In the genomic region with DNA sequence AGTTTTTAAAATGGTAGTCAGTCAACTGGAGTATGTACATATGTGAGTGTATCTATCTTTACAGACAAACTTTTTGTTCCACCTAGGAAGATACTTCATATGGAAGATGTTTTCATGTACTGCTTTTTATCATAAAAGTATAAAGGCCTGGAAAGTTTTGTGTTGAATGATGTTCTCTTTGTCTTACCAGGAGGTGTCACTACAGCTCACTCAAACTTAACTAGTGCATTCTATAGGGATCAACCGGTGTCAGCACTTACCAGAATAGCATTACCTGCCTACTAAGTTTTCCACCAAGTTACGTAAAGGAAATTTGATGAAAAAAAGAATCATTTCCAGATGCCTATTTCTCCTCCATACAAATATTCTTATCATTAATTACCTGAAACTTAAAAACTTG, we compare ENCODE assay signal across 10 cellular contexts.
A peak's percentile ranks its signal among the peaks of the same experiment; 100 is the strongest.
DNase-seq lines count a peak whose midpoint lies in the region; ATAC-seq and TF ChIP-seq lines count a peak whose summit lies in the region.
"Had no signal": no experiment of that assay in that cellular context is flagged by ENCODE, and none has a peak within 500 bp of the region (broad histone marks: within the 10 kb centered on the region; RNA-seq: fewer than 3 reads in every experiment).

No MANE protein-coding gene starts in this region.

- H3K9ac ChIP-seq in fibroblast of lung (ENCODE audit: insufficient read depth, low read length) = no peak overlapping the region
- H3K9ac ChIP-seq in smooth muscle cell (ENCODE audit: low read depth) = no peak overlapping the region

- H3K79me2 ChIP-seq in fibroblast of lung (ENCODE audit: control insufficient read depth, insufficient read depth, low read length) (no peaks in the 10 kb centered on the region), smooth muscle cell (ENCODE audit: low read depth) (no peaks in the 10 kb centered on the region)

- no TSS peak for BruUV-seq in MCF 10A (replicated peaks; lab: Mats Ljungman, UMichigan)
- BruUV-seq in Panc1 (replicated peaks; lab: Mats Ljungman, UMichigan) = no TSS peak

- in situ Hi-C loops in Panc1 (cut with HindIII; ENCODE audit: low pct_unique_long_range_greater_than_20kb, low sequenced_read_pairs) = no loop called here

- no peaks in the 10 kb centered on the region for H3F3A ChIP-seq in smooth muscle cell (ENCODE audit: low read depth)

- H3K4me3 ChIP-seq in breast epithelium (no peak overlapping the region), Panc1 (ENCODE audit: low read depth in 2 of 2, low read length in 2 of 2) (no peak overlapping the region), fibroblast of lung (replicated peaks in 1 of 4; ENCODE audit: control extremely low read depth in 1 of 4, insufficient read depth in 1 of 4, low read depth in 3 of 4, low read length in 4 of 4) (no peak overlapping the region), smooth muscle cell (no peak overlapping the region), gastroesophageal sphincter (no peak overlapping the region)

- TF ChIP-seq EP300 in gastroesophageal sphincter (IDR thresholded peaks at IDR 0.05) = no peak

- no peaks in the 10 kb centered on the region for H3K36me3 ChIP-seq in breast epithelium
- no peaks in the 10 kb centered on the region for H3K36me3 ChIP-seq in Panc1 (ENCODE audit: control insufficient read depth, insufficient read depth, low read length)
- H3K36me3 ChIP-seq in fibroblast of lung (ENCODE audit: control insufficient read depth, insufficient read depth, low read length) = no peaks in the 10 kb centered on the region
- no peaks in the 10 kb centered on the region for H3K36me3 ChIP-seq in smooth muscle cell (ENCODE audit: low read depth)
- no peaks in the 10 kb centered on the region for H3K36me3 ChIP-seq in gastroesophageal sphincter

- H3K4me1 Mint-ChIP-seq in MCF 10A (ENCODE audit: insufficient read depth, unreplicated experiment) = no peaks in the 10 kb centered on the region
- H3K4me1 Mint-ChIP-seq: activated CD8-positive, alpha-beta memory T cell treated with anti-CD3 and anti-CD28 coated beads, Interleukin-2, amount 10 ng/mL, durations not matched to agents 7 days and 5 days had no signal

- H4K20me1 ChIP-seq in fibroblast of lung (ENCODE audit: control insufficient read depth, extremely low read depth, insufficient read depth, low read length) (no peaks in the 10 kb centered on the region), smooth muscle cell (ENCODE audit: low read depth) (no peaks in the 10 kb centered on the region)

- H3K27me3 ChIP-seq in breast epithelium = no peaks in the 10 kb centered on the region
- no peaks in the 10 kb centered on the region for H3K27me3 ChIP-seq in Panc1 (ENCODE audit: control insufficient read depth, insufficient read depth, low read length)
- no peaks in the 10 kb centered on the region for H3K27me3 ChIP-seq in fibroblast of lung (ENCODE audit: control insufficient read depth, insufficient read depth, low read length)
- H3K27me3 ChIP-seq in smooth muscle cell (ENCODE audit: low read depth) = no peaks in the 10 kb centered on the region
- no peaks in the 10 kb centered on the region for H3K27me3 ChIP-seq in gastroesophageal sphincter

- POLR2A ChIA-PET in MCF 10A (lab: Yijun Ruan, JAX) = no interaction called here
- POLR2A ChIA-PET in Panc1 (lab: Charles Lee) = no interaction called here

- peaks cover 6% of the 10 kb centered on the region for H3K36me3 Mint-ChIP-seq in MCF 10A (ENCODE audit: insufficient read depth, unreplicated experiment)
- H3K36me3 Mint-ChIP-seq: activated CD8-positive, alpha-beta memory T cell treated with anti-CD3 and anti-CD28 coated beads, Interleukin-2, amount 10 ng/mL, durations not matched to agents 7 days and 5 days had no signal

- H3K9me3 ChIP-seq in breast epithelium (no peaks in the 10 kb centered on the region), Panc1 (ENCODE audit: control insufficient read depth, insufficient read depth, low read depth, low read length) (no peaks in the 10 kb centered on the region), fibroblast of lung (ENCODE audit: control insufficient read depth, insufficient read depth, low read depth, low read length) (no peaks in the 10 kb centered on the region), smooth muscle cell (replicated peaks; ENCODE audit: low read depth) (no peaks in the 10 kb centered on the region), gastroesophageal sphincter (no peaks in the 10 kb centered on the region)

- no peaks in the 10 kb centered on the region for H3K4me1 ChIP-seq in breast epithelium
- no peaks in the 10 kb centered on the region for H3K4me1 ChIP-seq in Panc1 (ENCODE audit: control insufficient read depth, insufficient read depth, low read length)
- H3K4me1 ChIP-seq in fibroblast of lung (ENCODE audit: control insufficient read depth, extremely low read depth, insufficient read depth, low read length) = no peaks in the 10 kb centered on the region
- H3K4me1 ChIP-seq in smooth muscle cell (ENCODE audit: low read depth) = peaks cover 17% of the 10 kb centered on the region
- H3K4me1 ChIP-seq in gastroesophageal sphincter = peaks cover 0 to 8% (median 0%) of the 10 kb centered on the region in 3 donors

- peak; percentile 34 for TF ChIP-seq CTCF in MCF 10A (IDR thresholded peaks at IDR 0.05; ENCODE audit: unreplicated experiment)
- TF ChIP-seq CTCF in breast epithelium (IDR thresholded peaks at IDR 0.05) = peak in 1 of 3 donors; percentile 25
- TF ChIP-seq CTCF in Panc1 (IDR thresholded peaks at IDR 0.05) = peak; percentile 31; the same call in 1 of the 2 replicates
- TF ChIP-seq CTCF in fibroblast of lung (conservative IDR thresholded peaks at IDR 0.05 in 1 of 2, IDR thresholded peaks at IDR 0.05 in 1 of 2; ENCODE audit: low read depth in 1 of 2, low read length in 2 of 2) = peak; percentile 29 to 45
- TF ChIP-seq CTCF in smooth muscle cell (IDR thresholded peaks at IDR 0.05; ENCODE audit: borderline replicate concordance, insufficient read depth, poor library complexity, severe bottlenecking) = peak; percentile 56
- TF ChIP-seq CTCF in gastroesophageal sphincter (IDR thresholded peaks at IDR 0.05) = peak in 2 of 4 experiments; percentile 22 to 33

- WGBS in smooth muscle cell (ENCODE audit: low lambda C conversion rate) = 53% methylated on average over 2 of the region's 2 CpGs
- WGBS in gastroesophageal sphincter (ENCODE audit: low coverage in 1 of 2), 2 donors = 19 to 30% methylated on average over 2 of the region's 2 CpGs

- ATAC-seq in Panc1 (no peak), HG03565 (IDR thresholded peaks at IDR 0.05; ENCODE audit: unreplicated experiment) (no peak), gastroesophageal sphincter (no peak)
- ATAC-seq: activated CD8-positive, alpha-beta memory T cell treated with anti-CD3 and anti-CD28 coated beads, Interleukin-2, amount 10 ng/mL, durations not matched to agents 7 days and 5 days had no signal

- no peak overlapping the region for H3K4me2 ChIP-seq in fibroblast of lung (ENCODE audit: extremely low read depth, insufficient read depth, low read length)
- no peak overlapping the region for H3K4me2 ChIP-seq in smooth muscle cell

- TF ChIP-seq POLR2A in breast epithelium (IDR thresholded peaks at IDR 0.05) (no peak), gastroesophageal sphincter (IDR thresholded peaks at IDR 0.05) (no peak)

- H2AFZ ChIP-seq in fibroblast of lung (ENCODE audit: low read length) (no peak overlapping the region), smooth muscle cell (ENCODE audit: low read depth) (no peak overlapping the region)

- no peaks in the 10 kb centered on the region for H3K27me3 Mint-ChIP-seq in MCF 10A (ENCODE audit: insufficient read depth, unreplicated experiment)
- H3K27me3 Mint-ChIP-seq: activated CD8-positive, alpha-beta memory T cell treated with anti-CD3 and anti-CD28 coated beads, Interleukin-2, amount 10 ng/mL, durations not matched to agents 7 days and 5 days had no signal

- H3K27ac Mint-ChIP-seq in MCF 10A (ENCODE audit: low read depth, unreplicated experiment) = no peak overlapping the region
- H3K27ac Mint-ChIP-seq: activated CD8-positive, alpha-beta memory T cell treated with anti-CD3 and anti-CD28 coated beads, Interleukin-2, amount 10 ng/mL, durations not matched to agents 7 days and 5 days had no signal

- intact Hi-C loops in MCF 10A (cut with micrococcal nuclease) = loop anchor here (5.0 to 10.0 kb wide), 2 partner anchors 882 to 1100 kb away; no protein-coding TSS in a partner anchor
- intact Hi-C loops in breast epithelium (cut with DNase I; ENCODE audit: low total_unique reads) = loop anchor here (10.0 kb wide), 1 partner anchor 790 kb away; no protein-coding TSS in a partner anchor
- intact Hi-C loops in Panc1 (cut with micrococcal nuclease; ENCODE audit: unreplicated experiment) = loop anchor here (10.0 kb wide), 2 partner anchors 580 to 1090 kb away; no protein-coding TSS in a partner anchor

- no peak overlapping the region for H3K27ac ChIP-seq in breast epithelium
- H3K27ac ChIP-seq in Panc1 (ENCODE audit: low read length) = no peak overlapping the region
- H3K27ac ChIP-seq in fibroblast of lung (ENCODE audit: insufficient read depth, low read length) = no peak overlapping the region
- no peak overlapping the region for H3K27ac ChIP-seq in smooth muscle cell (ENCODE audit: low read depth)
- H3K27ac ChIP-seq in gastroesophageal sphincter = no peak overlapping the region

- CTCF ChIA-PET in MCF 10A (lab: Yijun Ruan, JAX) (interaction anchor here (0.5 to 4.9 kb wide), 16 partner anchors 9 to 1489 kb away, joined by 3 to 81 read pairs (median 5); no protein-coding TSS in a partner anchor), Panc1 (lab: Charles Lee) (interaction anchor here (0.6 to 3.2 kb wide), 2 partner anchors 241 to 794 kb away, joined by 4 to 29 read pairs; no protein-coding TSS in a partner anchor)

- no peak overlapping the region for H3K4me3 Mint-ChIP-seq in MCF 10A (ENCODE audit: unreplicated experiment)
- H3K4me3 Mint-ChIP-seq: activated CD8-positive, alpha-beta memory T cell treated with anti-CD3 and anti-CD28 coated beads, Interleukin-2, amount 10 ng/mL, durations not matched to agents 7 days and 5 days had no signal

- no peaks in the 10 kb centered on the region for H3K9me3 Mint-ChIP-seq in MCF 10A (ENCODE audit: unreplicated experiment)

- DNase-seq in MCF 10A (ENCODE audit: unreplicated experiment) = peak; percentile 32
- DNase-seq in breast epithelium (ENCODE audit: low spot score in 2 of 2) = no peak
- DNase-seq in Panc1 (ENCODE audit: low read depth, low spot score) = peak; percentile 1
- peak; percentile 18 to 72 for DNase-seq in fibroblast of lung (ENCODE audit: low read depth in 2 of 2)
- DNase-seq in smooth muscle cell (lab: John Stamatoyannopoulos, UW; ENCODE audit: unreplicated experiment) = no peak
- no peak for DNase-seq in activated effector memory CD4-positive, alpha-beta T cell treated with anti-CD3 and anti-CD28 coated beads, Interleukin-2, amount 50 U/mL, for 16 hours
- DNase-seq: activated CD8-positive, alpha-beta memory T cell treated with anti-CD3 and anti-CD28 coated beads, Interleukin-2, amount 10 ng/mL, durations not matched to agents 7 days and 5 days; NCI-H2029 had no signal

Comparison
In these comparisons a context has a peak if more than half of its experiments do, and no peak if none do; other contexts are left out.
1. DNase-seq: peak in MCF 10A (single experiment), Panc1 (single experiment) and fibroblast of lung (2 of 2); none in breast epithelium (0 of 2), smooth muscle cell (single experiment) and activated effector memory CD4-positive, alpha-beta T cell treated with anti-CD3 and anti-CD28 coated beads, Interleukin-2, amount 50 U/mL, for 16 hours (single experiment).